ENCODE assay signal across 1 cellular context in the genomic region with DNA sequence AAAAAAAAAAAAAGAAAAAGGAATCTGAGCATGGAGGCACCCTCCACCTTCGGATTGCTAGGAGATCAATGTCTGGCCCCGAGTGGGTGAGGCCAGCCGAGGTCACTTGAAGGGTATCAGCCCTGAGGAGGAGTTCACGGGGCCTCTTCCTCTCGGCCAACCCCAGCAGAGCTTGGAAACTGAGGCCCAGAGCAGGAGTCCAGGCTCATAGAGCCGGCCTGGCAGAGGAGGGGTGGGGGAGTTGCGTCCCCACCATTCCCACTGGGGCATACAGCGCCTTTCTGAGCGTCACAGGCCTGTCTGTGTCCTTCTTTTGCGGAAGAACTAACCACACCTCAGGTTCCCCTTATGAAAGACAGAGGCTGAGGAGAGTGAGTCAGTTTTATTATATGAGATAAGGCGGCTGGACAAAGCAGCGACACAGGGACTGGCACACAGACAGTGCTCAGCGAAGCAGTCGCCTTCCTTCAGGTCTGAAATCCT.
TF ChIP-seq lines count a peak whose summit lies in the region.

No MANE protein-coding gene starts in this region.

TF ChIP-seq in H1, 55 proteins besides CTCF, POLR2A, EP300 and RAD21:
- no peak for TF ChIP-seq HDAC6 (IDR thresholded peaks at IDR 0.05; ENCODE audit: low read depth, low read length)
- no peak for TF ChIP-seq POLR2AphosphoS5 (IDR thresholded peaks at IDR 0.05; ENCODE audit: low read depth, low read length)
- TF ChIP-seq SIN3A (conservative IDR thresholded peaks at IDR 0.05 in 1 of 2, IDR thresholded peaks at IDR 0.05 in 1 of 2; ENCODE audit: low read depth in 1 of 2, low read length in 2 of 2), result no peak
- TF ChIP-seq CTBP2 (IDR thresholded peaks at IDR 0.05; ENCODE audit: borderline replicate concordance, insufficient read depth, insufficient read length, low read length), result no peak
TF ChIP-seq in H1: peak in this region for 0.
